In genomic region chr7:118252087-118252486, GRCh38 we compare ENCODE assay signal across 16 cellular contexts. TPM values are rescaled to one million over a fixed set of nuclear protein-coding genes. Genes with fewer than 3 reads are reported as not detected.
"Had no signal": no experiment of that assay in that cellular context is flagged by ENCODE, and none has a peak within 500 bp of the region (broad histone marks: within the 10 kb centered on the region; RNA-seq: fewer than 3 reads in every experiment).

No MANE protein-coding gene starts in this region.

- H3K27ac ChIP-seq: ascending aorta, breast epithelium, foreskin keratinocyte, thyroid gland, uterus had no signal

- DNase-seq: activated CD4-positive, alpha-beta memory T cell treated with anti-CD3 and anti-CD28 coated beads for 36 hours; activated CD4-positive, alpha-beta T cell treated with anti-CD3 and anti-CD28 coated beads for 36 hours; activated naive CD4-positive, alpha-beta T cell treated with anti-CD3 and anti-CD28 coated beads, Interleukin-2, amount 10 ng/mL, durations not matched to agents 7 days and 5 days; activated T-cell treated with anti-CD3 and anti-CD28 coated beads, Interleukin-2, amount 50 U/mL, for 24 hours; effector memory CD4-positive, alpha-beta T cell; foreskin keratinocyte; immature natural killer cell; mesenchymal stem cell; naive thymus-derived CD8-positive, alpha-beta T cell; stimulated activated CD4-positive, alpha-beta T cell treated with anti-CD3 and anti-CD28 coated beads, Interleukin-12 subunit alpha, Interleukin-12 subunit beta, amount 100 ng/mL, for 4 hours; stimulated activated CD4-positive, alpha-beta T cell treated with anti-CD3 and anti-CD28 coated beads, Interleukin-2, amount 100 ng/mL, for 24 hours; thyroid gland; uterus had no signal

- ATAC-seq: activated CD4-positive, alpha-beta T cell treated with anti-CD3 and anti-CD28 coated beads for 36 hours; foreskin keratinocyte; naive thymus-derived CD8-positive, alpha-beta T cell had no signal

- H3K36me3 ChIP-seq: ascending aorta, breast epithelium, thyroid gland, uterus had no signal

- H3K9me3 ChIP-seq: ascending aorta, breast epithelium, thyroid gland, uterus had no signal

- H3K4me1 ChIP-seq: ascending aorta, breast epithelium, foreskin keratinocyte, thyroid gland, uterus had no signal

- H3K4me3 ChIP-seq: ascending aorta, breast epithelium, thyroid gland, uterus had no signal

- H3K27me3 ChIP-seq: ascending aorta, breast epithelium, foreskin keratinocyte, thyroid gland, uterus had no signal

RNA-seq across cellular contexts. Expression of gene ANKRD7, which starts 27.6 kb away (rescaled TPM):
- total RNA-seq: activated CD4-positive, alpha-beta memory T cell treated with anti-CD3 and anti-CD28 coated beads for 36 hours; ascending aorta; mucosa of gallbladder had no signal
